Comparison of ENCODE assay signal across 2 cellular contexts in genomic region chr2:230382108-230382507, GRCh38.
A peak's percentile ranks its signal among the peaks of the same experiment; 100 is the strongest.
TF ChIP-seq lines count a peak whose summit lies in the region.

No MANE protein-coding gene starts in this region.

TF ChIP-seq in GM23338, 12 proteins besides CTCF, POLR2A, EP300 and RAD21:
- no peak for TF ChIP-seq EZH2phosphoT487 (IDR thresholded peaks at IDR 0.05; ENCODE audit: unreplicated experiment)
- TF ChIP-seq JUNB (IDR thresholded peaks at IDR 0.05; ENCODE audit: unreplicated experiment): no peak
- TF ChIP-seq, protein P1, sequence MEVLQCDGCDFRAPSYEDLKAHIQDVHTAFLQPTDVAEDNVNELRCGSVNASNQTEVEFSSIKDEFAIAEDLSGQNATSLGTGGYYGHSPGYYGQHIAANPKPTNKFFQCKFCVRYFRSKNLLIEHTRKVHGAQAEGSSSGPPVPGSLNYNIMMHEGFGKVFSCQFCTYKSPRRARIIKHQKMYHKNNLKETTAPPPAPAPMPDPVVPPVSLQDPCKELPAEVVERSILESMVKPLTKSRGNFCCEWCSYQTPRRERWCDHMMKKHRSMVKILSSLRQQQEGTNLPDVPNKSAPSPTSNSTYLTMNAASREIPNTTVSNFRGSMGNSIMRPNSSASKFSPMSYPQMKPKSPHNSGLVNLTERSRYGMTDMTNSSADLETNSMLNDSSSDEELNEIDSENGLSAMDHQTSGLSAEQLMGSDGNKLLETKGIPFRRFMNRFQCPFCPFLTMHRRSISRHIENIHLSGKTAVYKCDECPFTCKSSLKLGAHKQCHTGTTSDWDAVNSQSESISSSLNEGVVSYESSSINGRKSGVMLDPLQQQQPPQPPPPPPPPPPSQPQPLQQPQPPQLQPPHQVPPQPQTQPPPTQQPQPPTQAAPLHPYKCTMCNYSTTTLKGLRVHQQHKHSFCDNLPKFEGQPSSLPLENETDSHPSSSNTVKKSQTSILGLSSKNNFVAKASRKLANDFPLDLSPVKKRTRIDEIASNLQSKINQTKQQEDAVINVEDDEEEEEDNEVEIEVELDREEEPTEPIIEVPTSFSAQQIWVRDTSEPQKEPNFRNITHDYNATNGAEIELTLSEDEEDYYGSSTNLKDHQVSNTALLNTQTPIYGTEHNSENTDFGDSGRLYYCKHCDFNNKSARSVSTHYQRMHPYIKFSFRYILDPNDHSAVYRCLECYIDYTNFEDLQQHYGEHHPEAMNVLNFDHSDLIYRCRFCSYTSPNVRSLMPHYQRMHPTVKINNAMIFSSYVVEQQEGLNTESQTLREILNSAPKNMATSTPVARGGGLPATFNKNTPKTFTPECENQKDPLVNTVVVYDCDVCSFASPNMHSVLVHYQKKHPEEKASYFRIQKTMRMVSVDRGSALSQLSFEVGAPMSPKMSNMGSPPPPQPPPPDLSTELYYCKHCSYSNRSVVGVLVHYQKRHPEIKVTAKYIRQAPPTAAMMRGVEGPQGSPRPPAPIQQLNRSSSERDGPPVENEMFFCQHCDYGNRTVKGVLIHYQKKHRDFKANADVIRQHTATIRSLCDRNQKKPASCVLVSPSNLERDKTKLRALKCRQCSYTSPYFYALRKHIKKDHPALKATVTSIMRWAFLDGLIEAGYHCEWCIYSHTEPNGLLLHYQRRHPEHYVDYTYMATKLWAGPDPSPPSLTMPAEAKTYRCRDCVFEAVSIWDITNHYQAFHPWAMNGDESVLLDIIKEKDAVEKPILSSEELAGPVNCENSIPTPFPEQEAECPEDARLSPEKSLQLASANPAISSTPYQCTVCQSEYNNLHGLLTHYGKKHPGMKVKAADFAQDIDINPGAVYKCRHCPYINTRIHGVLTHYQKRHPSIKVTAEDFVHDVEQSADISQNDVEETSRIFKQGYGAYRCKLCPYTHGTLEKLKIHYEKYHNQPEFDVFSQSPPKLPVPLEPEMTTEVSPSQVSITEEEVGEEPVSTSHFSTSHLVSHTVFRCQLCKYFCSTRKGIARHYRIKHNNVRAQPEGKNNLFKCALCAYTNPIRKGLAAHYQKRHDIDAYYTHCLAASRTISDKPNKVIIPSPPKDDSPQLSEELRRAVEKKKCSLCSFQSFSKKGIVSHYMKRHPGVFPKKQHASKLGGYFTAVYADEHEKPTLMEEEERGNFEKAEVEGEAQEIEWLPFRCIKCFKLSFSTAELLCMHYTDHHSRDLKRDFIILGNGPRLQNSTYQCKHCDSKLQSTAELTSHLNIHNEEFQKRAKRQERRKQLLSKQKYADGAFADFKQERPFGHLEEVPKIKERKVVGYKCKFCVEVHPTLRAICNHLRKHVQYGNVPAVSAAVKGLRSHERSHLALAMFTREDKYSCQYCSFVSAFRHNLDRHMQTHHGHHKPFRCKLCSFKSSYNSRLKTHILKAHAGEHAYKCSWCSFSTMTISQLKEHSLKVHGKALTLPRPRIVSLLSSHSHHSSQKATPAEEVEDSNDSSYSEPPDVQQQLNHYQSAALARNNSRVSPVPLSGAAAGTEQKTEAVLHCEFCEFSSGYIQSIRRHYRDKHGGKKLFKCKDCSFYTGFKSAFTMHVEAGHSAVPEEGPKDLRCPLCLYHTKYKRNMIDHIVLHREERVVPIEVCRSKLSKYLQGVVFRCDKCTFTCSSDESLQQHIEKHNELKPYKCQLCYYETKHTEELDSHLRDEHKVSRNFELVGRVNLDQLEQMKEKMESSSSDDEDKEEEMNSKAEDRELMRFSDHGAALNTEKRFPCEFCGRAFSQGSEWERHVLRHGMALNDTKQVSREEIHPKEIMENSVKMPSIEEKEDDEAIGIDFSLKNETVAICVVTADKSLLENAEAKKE (CRISPR knock-in tag; IDR thresholded peaks at IDR 0.05): no peak
- no peak for TF ChIP-seq NANOG (IDR thresholded peaks at IDR 0.05; ENCODE audit: borderline replicate concordance)
- TF ChIP-seq STAT1 (IDR thresholded peaks at IDR 0.05; ENCODE audit: unreplicated experiment): no peak
- TF ChIP-seq POLR2AphosphoS5 (IDR thresholded peaks at IDR 0.05; ENCODE audit: low read depth): no peak
- TF ChIP-seq, protein P2, sequence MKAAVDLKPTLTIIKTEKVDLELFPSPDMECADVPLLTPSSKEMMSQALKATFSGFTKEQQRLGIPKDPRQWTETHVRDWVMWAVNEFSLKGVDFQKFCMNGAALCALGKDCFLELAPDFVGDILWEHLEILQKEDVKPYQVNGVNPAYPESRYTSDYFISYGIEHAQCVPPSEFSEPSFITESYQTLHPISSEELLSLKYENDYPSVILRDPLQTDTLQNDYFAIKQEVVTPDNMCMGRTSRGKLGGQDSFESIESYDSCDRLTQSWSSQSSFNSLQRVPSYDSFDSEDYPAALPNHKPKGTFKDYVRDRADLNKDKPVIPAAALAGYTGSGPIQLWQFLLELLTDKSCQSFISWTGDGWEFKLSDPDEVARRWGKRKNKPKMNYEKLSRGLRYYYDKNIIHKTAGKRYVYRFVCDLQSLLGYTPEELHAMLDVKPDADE (IDR thresholded peaks at IDR 0.05): no peak
- TF ChIP-seq CREB1 (CRISPR knock-in tag; IDR thresholded peaks at IDR 0.05; ENCODE audit: low read depth): no peak
- no peak for TF ChIP-seq EZH2 (IDR thresholded peaks at IDR 0.05; ENCODE audit: low read depth, unreplicated experiment)
- no peak for TF ChIP-seq ZNF331 (CRISPR knock-in tag; IDR thresholded peaks at IDR 0.05; ENCODE audit: low read depth)
- TF ChIP-seq REST (IDR thresholded peaks at IDR 0.05; ENCODE audit: unreplicated experiment): no peak
- no peak for TF ChIP-seq ZNF114 (CRISPR knock-in tag; IDR thresholded peaks at IDR 0.05)

TF ChIP-seq in K562, 482 proteins besides CTCF, POLR2A, EP300 and RAD21:
- TF ChIP-seq ZNF436 (CRISPR knock-in tag; IDR thresholded peaks at IDR 0.05) (no peak), CBFA2T3 (IDR thresholded peaks at IDR 0.05) (no peak), EHMT2 (IDR thresholded peaks at IDR 0.05) (no peak), KDM2B (CRISPR knock-in tag; IDR thresholded peaks at IDR 0.05) (no peak), C11orf30 (IDR thresholded peaks at IDR 0.05; ENCODE audit: low read depth) (peak; percentile 65), MAFK (IDR thresholded peaks at IDR 0.05; ENCODE audit: low read length) (peak; percentile 63), CREB1 (IDR thresholded peaks at IDR 0.05) (no peak), CREB1 (CRISPR knock-in tag; IDR thresholded peaks at IDR 0.05) (no peak), ZNF79 (CRISPR knock-in tag; IDR thresholded peaks at IDR 0.05; ENCODE audit: low read depth) (no peak), TBL1XR1 (IDR thresholded peaks at IDR 0.05; ENCODE audit: low read length in 2 of 2) (no peak), ZMIZ1 (IDR thresholded peaks at IDR 0.05; ENCODE audit: low read depth in 2 of 2, low read length in 2 of 2) (no peak), MAFG (tag; conservative IDR thresholded peaks at IDR 0.05) (peak; percentile 53), ZNF316 (IDR thresholded peaks at IDR 0.05) (peak; percentile 70), ZNF224 (CRISPR knock-in tag; IDR thresholded peaks at IDR 0.05) (no peak)
- TF ChIP-seq, protein P3, sequence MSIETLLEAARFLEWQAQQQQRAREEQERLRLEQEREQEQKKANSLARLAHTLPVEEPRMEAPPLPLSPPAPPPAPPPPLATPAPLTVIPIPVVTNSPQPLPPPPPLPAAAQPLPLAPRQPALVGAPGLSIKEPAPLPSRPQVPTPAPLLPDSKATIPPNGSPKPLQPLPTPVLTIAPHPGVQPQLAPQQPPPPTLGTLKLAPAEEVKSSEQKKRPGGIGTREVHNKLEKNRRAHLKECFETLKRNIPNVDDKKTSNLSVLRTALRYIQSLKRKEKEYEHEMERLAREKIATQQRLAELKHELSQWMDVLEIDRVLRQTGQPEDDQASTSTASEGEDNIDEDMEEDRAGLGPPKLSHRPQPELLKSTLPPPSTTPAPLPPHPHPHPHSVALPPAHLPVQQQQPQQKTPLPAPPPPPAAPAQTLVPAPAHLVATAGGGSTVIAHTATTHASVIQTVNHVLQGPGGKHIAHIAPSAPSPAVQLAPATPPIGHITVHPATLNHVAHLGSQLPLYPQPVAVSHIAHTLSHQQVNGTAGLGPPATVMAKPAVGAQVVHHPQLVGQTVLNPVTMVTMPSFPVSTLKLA (conservative IDR thresholded peaks at IDR 0.05): no peak
